ENCODE assay signal across 11 cellular contexts in the genomic region with DNA sequence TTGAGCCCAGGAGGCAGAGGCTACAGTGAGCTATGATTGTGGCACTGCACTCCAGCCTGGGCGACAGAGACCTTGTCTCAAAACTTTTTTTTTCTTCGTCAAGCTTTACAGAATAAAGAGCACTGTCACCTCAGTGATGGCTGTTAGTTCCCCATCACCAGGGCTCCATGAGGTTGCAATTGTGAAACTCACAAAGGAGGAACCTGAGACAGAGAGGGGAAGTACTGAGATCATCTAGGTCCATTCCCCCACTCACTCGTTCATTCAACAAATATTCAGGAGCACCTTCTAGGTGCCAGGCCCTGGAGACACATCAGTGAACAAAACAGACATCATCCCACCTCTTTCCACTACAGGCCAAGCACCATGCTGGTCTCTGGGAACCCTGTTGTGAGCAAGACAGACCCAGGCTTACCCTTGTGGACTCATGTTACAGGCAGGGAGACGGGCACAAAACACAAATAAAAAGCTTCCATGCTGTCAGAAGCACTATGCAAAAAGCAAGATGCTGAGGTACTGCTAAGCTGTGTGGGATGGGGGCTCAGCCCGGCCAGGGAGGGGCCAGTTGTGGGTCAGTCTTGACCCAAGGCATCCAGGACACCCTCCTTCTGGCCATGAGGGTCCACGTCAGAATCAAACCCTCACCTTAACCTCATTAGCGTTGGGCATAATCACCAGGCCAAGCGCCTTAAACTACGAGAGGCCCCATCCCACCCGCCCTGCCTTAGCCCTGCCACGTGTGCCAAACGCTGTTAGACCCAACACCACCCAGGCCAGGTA. TPM values are rescaled to one million over a fixed set of nuclear protein-coding genes. Genes with fewer than 3 reads are reported as not detected.
DNase-seq lines count a peak whose midpoint lies in the region; ATAC-seq and TF ChIP-seq lines count a peak whose summit lies in the region.
"Had no signal": no experiment of that assay in that cellular context is flagged by ENCODE, and none has a peak within 500 bp of the region (broad histone marks: within the 10 kb centered on the region; RNA-seq: fewer than 3 reads in every experiment).

No MANE protein-coding gene starts in this region.

- no peaks in the 10 kb centered on the region for H3K27me3 ChIP-seq in dorsolateral prefrontal cortex

- DNase-seq in AML-193 (lab: John Stamatoyannopoulos, UW), result peak; percentile 99
- DNase-seq in SIG-M5 treated with dmso at 0.1 percent for 504 hours (lab: John Stamatoyannopoulos, UW; ENCODE audit: unreplicated experiment), result peak; percentile 96
- no peak for DNase-seq in NCI-H2081 treated with DMSO at 0.1 percent for 48 hours (lab: John Stamatoyannopoulos, UW)
- DNase-seq in dorsolateral prefrontal cortex, result no peak
- no peak for DNase-seq in activated gamma-delta T cell treated with Interleukin-2 at 50 U/mL for 16 hours
- DNase-seq in foreskin melanocyte, result no peak
- DNase-seq: activated CD8-positive, alpha-beta memory T cell treated with anti-CD3 and anti-CD28 coated beads, Interleukin-2, amount 50 U/mL, for 4 hours had no signal

- no peak for TF ChIP-seq CTCF in dorsolateral prefrontal cortex (IDR thresholded peaks at IDR 0.05 in 54 of 56, conservative IDR thresholded peaks at IDR 0.05 in 2 of 56; ENCODE audit: low read depth in 1 of 56, partially characterized antibody in 56 of 56)

- intact Hi-C loops in dorsolateral prefrontal cortex (cut with DNase I), result no loop called here

- ATAC-seq in GM19328 (IDR thresholded peaks at IDR 0.05; ENCODE audit: unreplicated experiment) (peak; percentile 93), HG03064 (IDR thresholded peaks at IDR 0.05; ENCODE audit: low read depth, unreplicated experiment) (peak; percentile 81)

- no peak overlapping the region for H3K27ac ChIP-seq in dorsolateral prefrontal cortex

- no peak overlapping the region for H3K4me3 ChIP-seq in dorsolateral prefrontal cortex

RNA-seq across cellular contexts. Expression of gene RHO, which starts 2.1 kb away (rescaled TPM):
- 1 to 10 TPM in 42 of 120 experiments, under 1 TPM in 74, not detected in 4; 0.18 to 3.1 (median 0.82) TPM for total RNA-seq in dorsolateral prefrontal cortex
- total RNA-seq: LHCN-M2, renal cortical epithelial cell had no signal

RNA-seq across cellular contexts. Expression of gene H1-8, which starts 16.7 kb away (rescaled TPM):
- total RNA-seq in dorsolateral prefrontal cortex, result not detected
- total RNA-seq: LHCN-M2, renal cortical epithelial cell had no signal

Comparison
In these comparisons a context has a peak if more than half of its experiments do, and no peak if none do; other contexts are left out.
1. DNase-seq: peak in AML-193 (2 of 2) and SIG-M5 treated with dmso at 0.1 percent for 504 hours (single experiment); none in NCI-H2081 treated with DMSO at 0.1 percent for 48 hours (single experiment), dorsolateral prefrontal cortex (0 of 10), activated gamma-delta T cell treated with Interleukin-2 at 50 U/mL for 16 hours (single experiment) and foreskin melanocyte (single experiment).